In the genomic region with DNA sequence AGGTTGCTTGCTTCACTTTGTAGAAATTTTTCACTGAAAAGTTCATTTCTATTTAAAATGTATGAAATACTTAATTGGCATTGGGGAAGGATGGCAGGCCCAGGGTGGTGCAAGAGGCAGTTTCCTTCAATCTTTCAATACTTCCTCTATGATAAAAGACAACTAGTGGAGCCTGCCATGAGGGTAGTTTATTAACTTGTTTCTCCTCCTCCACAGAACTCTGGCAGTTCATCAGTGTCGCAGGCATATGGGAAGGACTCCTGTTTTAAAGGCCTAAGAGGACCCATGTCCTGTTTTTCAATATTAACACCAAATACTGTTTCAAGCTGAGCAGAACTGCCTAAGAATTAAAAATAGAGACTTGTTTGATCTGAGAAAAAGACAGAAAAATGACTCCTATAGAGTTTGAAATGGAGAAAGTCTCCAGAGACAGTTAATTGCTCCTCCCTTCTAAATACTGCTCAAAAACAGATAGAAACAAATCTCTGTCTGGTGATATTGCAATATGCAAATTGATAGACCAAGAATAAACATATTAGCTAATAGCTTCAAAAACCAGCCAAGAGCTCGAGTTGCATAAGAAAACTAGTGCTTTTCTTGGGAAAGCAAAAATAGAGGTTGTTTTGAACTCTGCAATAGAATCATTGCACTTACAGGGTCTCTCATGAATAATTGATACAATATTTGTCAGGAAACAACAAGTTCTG, we compare ENCODE assay signal across 27 cellular contexts.
"Had no signal": no experiment of that assay in that cellular context is flagged by ENCODE, and none has a peak within 500 bp of the region (broad histone marks: within the 10 kb centered on the region; RNA-seq: fewer than 3 reads in every experiment).

No MANE protein-coding gene starts in this region.

- H3K4me2 ChIP-seq: SK-N-SH had no signal

- H3K4me1 Mint-ChIP-seq: activated naive CD8-positive, alpha-beta T cell treated with anti-CD3 and anti-CD28 coated beads, Interleukin-2, amount 50 U/mL, for 24 hours; central memory CD8-positive, alpha-beta T cell had no signal

- FAIRE-seq: astrocyte had no signal

- H3K9ac ChIP-seq: SK-N-SH had no signal

- ATAC-seq: activated CD4-positive, CD25-positive, alpha-beta regulatory T cell treated with anti-CD3 and anti-CD28 coated beads, Interleukin-2, amount 50 U/mL, for 24 hours; activated CD8-positive, alpha-beta T cell treated with anti-CD3 and anti-CD28 coated beads, Interleukin-2, amount 10 ng/mL, durations not matched to agents 7 days and 5 days; activated naive CD4-positive, alpha-beta T cell treated with anti-CD3 and anti-CD28 coated beads, Interleukin-2, amount 50 U/mL, for 72 hours; activated naive CD8-positive, alpha-beta T cell treated with anti-CD3 and anti-CD28 coated beads, Interleukin-2, amount 50 U/mL, for 24 hours; Panc1; Right ventricle myocardium inferior had no signal

- H3K36me3 Mint-ChIP-seq: activated naive CD4-positive, alpha-beta T cell treated with anti-CD3 and anti-CD28 coated beads, Interleukin-2, amount 50 U/mL, for 72 hours; brain had no signal

- H3K9me3 ChIP-seq: SK-N-SH had no signal

- H3K9me3 Mint-ChIP-seq: activated naive CD8-positive, alpha-beta T cell treated with anti-CD3 and anti-CD28 coated beads, Interleukin-2, amount 50 U/mL, for 24 hours had no signal

- H3K27ac Mint-ChIP-seq: activated CD8-positive, alpha-beta T cell treated with anti-CD3 and anti-CD28 coated beads, Interleukin-2, amount 10 ng/mL, durations not matched to agents 7 days and 5 days; activated naive CD4-positive, alpha-beta T cell treated with anti-CD3 and anti-CD28 coated beads, Interleukin-2, amount 50 U/mL, for 72 hours; activated naive CD8-positive, alpha-beta T cell treated with anti-CD3 and anti-CD28 coated beads, Interleukin-2, amount 50 U/mL, for 24 hours; brain had no signal

- H3K4me3 Mint-ChIP-seq: activated CD8-positive, alpha-beta T cell treated with anti-CD3 and anti-CD28 coated beads, Interleukin-2, amount 10 ng/mL, durations not matched to agents 7 days and 5 days; activated naive CD8-positive, alpha-beta T cell treated with anti-CD3 and anti-CD28 coated beads, Interleukin-2, amount 50 U/mL, for 24 hours; brain; central memory CD8-positive, alpha-beta T cell had no signal

- H3K27me3 Mint-ChIP-seq: activated naive CD8-positive, alpha-beta T cell treated with anti-CD3 and anti-CD28 coated beads, Interleukin-2, amount 50 U/mL, for 24 hours; central memory CD8-positive, alpha-beta T cell had no signal

- DNase-seq: activated CD4-positive, alpha-beta T cell treated with anti-CD3 and anti-CD28 coated beads for 48 hours; activated CD4-positive, alpha-beta T cell treated with anti-CD3 and anti-CD28 coated beads, Interleukin-2, amount 50 U/mL, for 4 hours; activated CD8-positive, alpha-beta memory T cell treated with anti-CD3 and anti-CD28 coated beads, Interleukin-2, amount 50 U/mL, for 48 hours; activated CD8-positive, alpha-beta T cell treated with anti-CD3 and anti-CD28 coated beads, Interleukin-2, amount 10 ng/mL, durations not matched to agents 7 days and 5 days; activated naive CD4-positive, alpha-beta T cell; activated naive CD8-positive, alpha-beta T cell treated with anti-CD3 and anti-CD28 coated beads, Interleukin-2, amount 50 U/mL, for 24 hours; activated T-cell treated with anti-CD3 and anti-CD28 coated beads, Interleukin-2, amount 50 U/mL, for 1 hour; amygdala; NCI-H1048; NCI-H146; NCI-H187 treated with DMSO at 0.1 percent for 48 hours; NCI-H2081 treated with DMSO at 0.1 percent for 48 hours; NCI-H446; NCI-H524; NCI-H774; NK-92 treated with Interleukin-12 subunit alpha and Interleukin-12 subunit beta, amount 100 ng/mL, for 24 hours; OCI-M1; RPMI8226; SK-N-SH; T-helper 1 cell had no signal
